In the genomic region with DNA sequence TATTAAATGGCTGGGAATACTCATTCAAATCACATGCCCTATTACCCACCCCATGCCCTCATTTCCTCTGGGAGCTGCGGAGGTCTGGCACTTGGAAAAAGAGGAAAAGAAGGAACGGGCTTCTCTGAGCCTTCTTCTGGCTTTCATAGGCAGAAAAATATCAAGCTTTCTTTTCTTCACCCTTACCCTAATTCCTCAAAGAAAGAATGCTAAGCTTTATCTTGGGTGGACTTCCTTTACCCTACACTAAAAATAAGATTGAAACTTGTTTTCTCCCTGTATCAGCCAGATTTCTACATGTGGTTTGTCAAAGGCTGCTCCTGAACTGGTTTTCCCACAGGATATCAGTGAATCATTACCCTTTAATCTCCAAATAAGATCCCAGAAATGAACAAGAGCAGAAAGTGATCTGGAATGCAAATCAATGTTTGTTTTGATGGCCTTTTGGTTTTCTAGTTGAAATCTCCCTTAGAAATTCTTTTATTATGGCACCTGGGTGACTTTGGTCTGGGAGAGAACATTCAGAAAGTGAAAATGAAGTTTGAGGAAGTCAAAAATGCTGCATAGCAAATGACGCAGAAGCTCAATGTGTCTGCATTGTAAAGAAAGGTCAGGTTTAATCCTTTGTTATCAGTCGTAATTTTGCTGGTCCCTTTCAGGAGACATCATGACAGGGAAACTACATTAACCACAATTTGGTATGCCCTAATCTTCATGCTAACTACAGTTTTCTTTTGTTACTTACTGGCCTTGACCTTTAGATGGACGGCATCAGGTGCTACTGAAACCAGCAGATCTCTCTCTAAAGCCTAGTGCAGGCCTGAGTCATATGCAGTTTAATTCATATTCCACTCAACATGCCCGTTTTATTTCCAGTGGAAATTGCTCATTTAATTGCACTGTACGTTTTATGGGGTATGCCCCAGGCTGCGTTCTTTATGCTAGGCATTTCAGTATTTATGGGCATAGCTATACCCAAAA, we compare ENCODE assay signal across 1 cellular context.
A peak's percentile ranks its signal among the peaks of the same experiment; 100 is the strongest.
TF ChIP-seq lines count a peak whose summit lies in the region.

No MANE protein-coding gene starts in this region.

TF ChIP-seq in HepG2, 621 proteins besides CTCF, POLR2A, EP300 and RAD21 (continued from another document and continues in another):
- TF ChIP-seq, protein P1, sequence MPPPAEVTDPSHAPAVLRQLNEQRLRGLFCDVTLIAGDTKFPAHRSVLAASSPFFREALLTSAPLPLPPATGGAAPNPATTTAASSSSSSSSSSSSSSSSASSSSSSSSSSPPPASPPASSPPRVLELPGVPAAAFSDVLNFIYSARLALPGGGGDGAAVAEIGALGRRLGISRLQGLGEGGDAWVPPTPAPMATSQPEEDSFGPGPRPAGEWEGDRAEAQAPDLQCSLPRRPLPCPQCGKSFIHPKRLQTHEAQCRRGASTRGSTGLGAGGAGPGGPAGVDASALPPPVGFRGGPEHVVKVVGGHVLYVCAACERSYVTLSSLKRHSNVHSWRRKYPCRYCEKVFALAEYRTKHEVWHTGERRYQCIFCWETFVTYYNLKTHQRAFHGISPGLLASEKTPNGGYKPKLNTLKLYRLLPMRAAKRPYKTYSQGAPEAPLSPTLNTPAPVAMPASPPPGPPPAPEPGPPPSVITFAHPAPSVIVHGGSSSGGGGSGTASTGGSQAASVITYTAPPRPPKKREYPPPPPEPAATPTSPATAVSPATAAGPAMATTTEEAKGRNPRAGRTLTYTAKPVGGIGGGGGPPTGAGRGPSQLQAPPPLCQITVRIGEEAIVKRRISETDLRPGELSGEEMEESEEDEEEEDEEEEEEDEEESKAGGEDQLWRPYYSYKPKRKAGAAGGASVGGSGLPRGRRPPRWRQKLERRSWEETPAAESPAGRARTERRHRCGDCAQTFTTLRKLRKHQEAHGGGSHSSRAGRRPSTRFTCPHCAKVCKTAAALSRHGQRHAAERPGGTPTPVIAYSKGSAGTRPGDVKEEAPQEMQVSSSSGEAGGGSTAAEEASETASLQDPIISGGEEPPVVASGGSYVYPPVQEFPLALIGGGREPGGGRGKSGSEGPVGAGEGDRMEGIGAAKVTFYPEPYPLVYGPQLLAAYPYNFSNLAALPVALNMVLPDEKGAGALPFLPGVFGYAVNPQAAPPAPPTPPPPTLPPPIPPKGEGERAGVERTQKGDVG (CRISPR knock-in tag; IDR thresholded peaks at IDR 0.05; ENCODE audit: borderline replicate concordance), result no peak
- no peak for TF ChIP-seq HOXD1 (CRISPR knock-in tag; IDR thresholded peaks at IDR 0.05)
- TF ChIP-seq, protein P2, sequence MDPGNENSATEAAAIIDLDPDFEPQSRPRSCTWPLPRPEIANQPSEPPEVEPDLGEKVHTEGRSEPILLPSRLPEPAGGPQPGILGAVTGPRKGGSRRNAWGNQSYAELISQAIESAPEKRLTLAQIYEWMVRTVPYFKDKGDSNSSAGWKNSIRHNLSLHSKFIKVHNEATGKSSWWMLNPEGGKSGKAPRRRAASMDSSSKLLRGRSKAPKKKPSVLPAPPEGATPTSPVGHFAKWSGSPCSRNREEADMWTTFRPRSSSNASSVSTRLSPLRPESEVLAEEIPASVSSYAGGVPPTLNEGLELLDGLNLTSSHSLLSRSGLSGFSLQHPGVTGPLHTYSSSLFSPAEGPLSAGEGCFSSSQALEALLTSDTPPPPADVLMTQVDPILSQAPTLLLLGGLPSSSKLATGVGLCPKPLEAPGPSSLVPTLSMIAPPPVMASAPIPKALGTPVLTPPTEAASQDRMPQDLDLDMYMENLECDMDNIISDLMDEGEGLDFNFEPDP (CRISPR knock-in tag; conservative IDR thresholded peaks at IDR 0.05), result no peak
- no peak for TF ChIP-seq ZNF674 (CRISPR knock-in tag; IDR thresholded peaks at IDR 0.05; ENCODE audit: low read depth)
- 0 out of 2 replicates have a peak, but pooled peaks have one; percentile 22 for TF ChIP-seq BCL6 (CRISPR knock-in tag; IDR thresholded peaks at IDR 0.05)
- TF ChIP-seq ZNF460 (CRISPR knock-in tag; IDR thresholded peaks at IDR 0.05; ENCODE audit: borderline replicate concordance), result no peak
- TF ChIP-seq NCOA1 (CRISPR knock-in tag; IDR thresholded peaks at IDR 0.05), result 0 out of 2 replicates have a peak, but pooled peaks have one; percentile 17
- TF ChIP-seq ZNF737 (CRISPR knock-in tag; IDR thresholded peaks at IDR 0.05; ENCODE audit: borderline replicate concordance), result no peak
- TF ChIP-seq ZNF549 (CRISPR knock-in tag; IDR thresholded peaks at IDR 0.05), result no peak
- TF ChIP-seq KDM4B (CRISPR knock-in tag; IDR thresholded peaks at IDR 0.05), result no peak
- no peak for TF ChIP-seq SMARCC2 (IDR thresholded peaks at IDR 0.05)
- no peak for TF ChIP-seq ZNF160 (CRISPR knock-in tag; IDR thresholded peaks at IDR 0.05)
- 0 out of 2 replicates have a peak, but pooled peaks have one; percentile 21 for TF ChIP-seq HOXA5 (CRISPR knock-in tag; IDR thresholded peaks at IDR 0.05)
- no peak for TF ChIP-seq ZNF263 (CRISPR knock-in tag; IDR thresholded peaks at IDR 0.05)
- TF ChIP-seq MAFF (IDR thresholded peaks at IDR 0.05; ENCODE audit: low read depth, low read length), result no peak
- 0 out of 2 replicates have a peak, but pooled peaks have one; percentile 32 for TF ChIP-seq ZNF761 (CRISPR knock-in tag; conservative IDR thresholded peaks at IDR 0.05)
- TF ChIP-seq, protein P3, sequence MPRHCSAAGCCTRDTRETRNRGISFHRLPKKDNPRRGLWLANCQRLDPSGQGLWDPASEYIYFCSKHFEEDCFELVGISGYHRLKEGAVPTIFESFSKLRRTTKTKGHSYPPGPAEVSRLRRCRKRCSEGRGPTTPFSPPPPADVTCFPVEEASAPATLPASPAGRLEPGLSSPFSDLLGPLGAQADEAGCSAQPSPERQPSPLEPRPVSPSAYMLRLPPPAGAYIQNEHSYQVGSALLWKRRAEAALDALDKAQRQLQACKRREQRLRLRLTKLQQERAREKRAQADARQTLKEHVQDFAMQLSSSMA (CRISPR knock-in tag; IDR thresholded peaks at IDR 0.05), result no peak
- no peak for TF ChIP-seq ZNF205 (CRISPR knock-in tag; IDR thresholded peaks at IDR 0.05)
- TF ChIP-seq TBL1XR1 (IDR thresholded peaks at IDR 0.05; ENCODE audit: borderline replicate concordance, low read length, partially characterized antibody), result no peak
- TF ChIP-seq ZNF841 (CRISPR knock-in tag; IDR thresholded peaks at IDR 0.05; ENCODE audit: borderline replicate concordance), result no peak
- peak; percentile 47; the same call in 1 of the 2 replicates for TF ChIP-seq HDAC1 (CRISPR knock-in tag; IDR thresholded peaks at IDR 0.05)
- TF ChIP-seq ZNF552 (CRISPR knock-in tag; IDR thresholded peaks at IDR 0.05; ENCODE audit: borderline replicate concordance), result no peak
- no peak for TF ChIP-seq ZNF816 (CRISPR knock-in tag; IDR thresholded peaks at IDR 0.05; ENCODE audit: borderline replicate concordance)
- TF ChIP-seq ZNF709 (CRISPR knock-in tag; IDR thresholded peaks at IDR 0.05), result no peak
- no peak for TF ChIP-seq U2AF2 (IDR thresholded peaks at IDR 0.05; ENCODE audit: low read depth, low read length)
- TF ChIP-seq YEATS4 (CRISPR knock-in tag; IDR thresholded peaks at IDR 0.05; ENCODE audit: borderline replicate concordance), result peak; percentile 64; the same call in 1 of the 2 replicates
- no peak for TF ChIP-seq ZNF326 (CRISPR knock-in tag; IDR thresholded peaks at IDR 0.05; ENCODE audit: borderline replicate concordance)
- TF ChIP-seq, protein P4, sequence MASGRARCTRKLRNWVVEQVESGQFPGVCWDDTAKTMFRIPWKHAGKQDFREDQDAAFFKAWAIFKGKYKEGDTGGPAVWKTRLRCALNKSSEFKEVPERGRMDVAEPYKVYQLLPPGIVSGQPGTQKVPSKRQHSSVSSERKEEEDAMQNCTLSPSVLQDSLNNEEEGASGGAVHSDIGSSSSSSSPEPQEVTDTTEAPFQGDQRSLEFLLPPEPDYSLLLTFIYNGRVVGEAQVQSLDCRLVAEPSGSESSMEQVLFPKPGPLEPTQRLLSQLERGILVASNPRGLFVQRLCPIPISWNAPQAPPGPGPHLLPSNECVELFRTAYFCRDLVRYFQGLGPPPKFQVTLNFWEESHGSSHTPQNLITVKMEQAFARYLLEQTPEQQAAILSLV (CRISPR knock-in tag; IDR thresholded peaks at IDR 0.05; ENCODE audit: borderline replicate concordance), result no peak
- TF ChIP-seq, protein P5, sequence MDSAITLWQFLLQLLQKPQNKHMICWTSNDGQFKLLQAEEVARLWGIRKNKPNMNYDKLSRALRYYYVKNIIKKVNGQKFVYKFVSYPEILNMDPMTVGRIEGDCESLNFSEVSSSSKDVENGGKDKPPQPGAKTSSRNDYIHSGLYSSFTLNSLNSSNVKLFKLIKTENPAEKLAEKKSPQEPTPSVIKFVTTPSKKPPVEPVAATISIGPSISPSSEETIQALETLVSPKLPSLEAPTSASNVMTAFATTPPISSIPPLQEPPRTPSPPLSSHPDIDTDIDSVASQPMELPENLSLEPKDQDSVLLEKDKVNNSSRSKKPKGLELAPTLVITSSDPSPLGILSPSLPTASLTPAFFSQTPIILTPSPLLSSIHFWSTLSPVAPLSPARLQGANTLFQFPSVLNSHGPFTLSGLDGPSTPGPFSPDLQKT (CRISPR knock-in tag; IDR thresholded peaks at IDR 0.05; ENCODE audit: borderline replicate concordance), result no peak
- no peak for TF ChIP-seq ZNF652 (CRISPR knock-in tag; IDR thresholded peaks at IDR 0.05; ENCODE audit: borderline replicate concordance, low read depth)
- TF ChIP-seq, protein P6, sequence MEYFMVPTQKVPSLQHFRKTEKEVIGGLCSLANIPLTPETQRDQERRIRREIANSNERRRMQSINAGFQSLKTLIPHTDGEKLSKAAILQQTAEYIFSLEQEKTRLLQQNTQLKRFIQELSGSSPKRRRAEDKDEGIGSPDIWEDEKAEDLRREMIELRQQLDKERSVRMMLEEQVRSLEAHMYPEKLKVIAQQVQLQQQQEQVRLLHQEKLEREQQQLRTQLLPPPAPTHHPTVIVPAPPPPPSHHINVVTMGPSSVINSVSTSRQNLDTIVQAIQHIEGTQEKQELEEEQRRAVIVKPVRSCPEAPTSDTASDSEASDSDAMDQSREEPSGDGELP (IDR thresholded peaks at IDR 0.05; ENCODE audit: borderline replicate concordance, low read depth), result peak; percentile 51; the same call in 1 of the 2 replicates
- no peak for TF ChIP-seq AGO2 (optimal IDR thresholded peaks at IDR 0.05; ENCODE audit: low read depth, low read length)
- TF ChIP-seq, protein P7, sequence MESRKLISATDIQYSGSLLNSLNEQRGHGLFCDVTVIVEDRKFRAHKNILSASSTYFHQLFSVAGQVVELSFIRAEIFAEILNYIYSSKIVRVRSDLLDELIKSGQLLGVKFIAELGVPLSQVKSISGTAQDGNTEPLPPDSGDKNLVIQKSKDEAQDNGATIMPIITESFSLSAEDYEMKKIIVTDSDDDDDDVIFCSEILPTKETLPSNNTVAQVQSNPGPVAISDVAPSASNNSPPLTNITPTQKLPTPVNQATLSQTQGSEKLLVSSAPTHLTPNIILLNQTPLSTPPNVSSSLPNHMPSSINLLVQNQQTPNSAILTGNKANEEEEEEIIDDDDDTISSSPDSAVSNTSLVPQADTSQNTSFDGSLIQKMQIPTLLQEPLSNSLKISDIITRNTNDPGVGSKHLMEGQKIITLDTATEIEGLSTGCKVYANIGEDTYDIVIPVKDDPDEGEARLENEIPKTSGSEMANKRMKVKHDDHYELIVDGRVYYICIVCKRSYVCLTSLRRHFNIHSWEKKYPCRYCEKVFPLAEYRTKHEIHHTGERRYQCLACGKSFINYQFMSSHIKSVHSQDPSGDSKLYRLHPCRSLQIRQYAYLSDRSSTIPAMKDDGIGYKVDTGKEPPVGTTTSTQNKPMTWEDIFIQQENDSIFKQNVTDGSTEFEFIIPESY (CRISPR knock-in tag; IDR thresholded peaks at IDR 0.05), result peak; percentile 15; the same call in 1 of the 2 replicates
- TF ChIP-seq, protein P8, sequence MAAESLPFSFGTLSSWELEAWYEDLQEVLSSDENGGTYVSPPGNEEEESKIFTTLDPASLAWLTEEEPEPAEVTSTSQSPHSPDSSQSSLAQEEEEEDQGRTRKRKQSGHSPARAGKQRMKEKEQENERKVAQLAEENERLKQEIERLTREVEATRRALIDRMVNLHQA (CRISPR knock-in tag; IDR thresholded peaks at IDR 0.05), result no peak
- TF ChIP-seq SP1 (IDR thresholded peaks at IDR 0.05), result no peak
- TF ChIP-seq SP1 (CRISPR knock-in tag; IDR thresholded peaks at IDR 0.05), result no peak
- TF ChIP-seq ETV6 (CRISPR knock-in tag; conservative IDR thresholded peaks at IDR 0.05), result no peak
- TF ChIP-seq SRSF9 (IDR thresholded peaks at IDR 0.05; ENCODE audit: borderline replicate concordance, insufficient read depth, low read depth, low read length, poor library complexity, severe bottlenecking), result no peak
- TF ChIP-seq ZNF260 (CRISPR knock-in tag; IDR thresholded peaks at IDR 0.05; ENCODE audit: borderline replicate concordance, low read depth), result no peak
- no peak for TF ChIP-seq PAWR (CRISPR knock-in tag; IDR thresholded peaks at IDR 0.05; ENCODE audit: borderline replicate concordance)
- TF ChIP-seq, protein P9, sequence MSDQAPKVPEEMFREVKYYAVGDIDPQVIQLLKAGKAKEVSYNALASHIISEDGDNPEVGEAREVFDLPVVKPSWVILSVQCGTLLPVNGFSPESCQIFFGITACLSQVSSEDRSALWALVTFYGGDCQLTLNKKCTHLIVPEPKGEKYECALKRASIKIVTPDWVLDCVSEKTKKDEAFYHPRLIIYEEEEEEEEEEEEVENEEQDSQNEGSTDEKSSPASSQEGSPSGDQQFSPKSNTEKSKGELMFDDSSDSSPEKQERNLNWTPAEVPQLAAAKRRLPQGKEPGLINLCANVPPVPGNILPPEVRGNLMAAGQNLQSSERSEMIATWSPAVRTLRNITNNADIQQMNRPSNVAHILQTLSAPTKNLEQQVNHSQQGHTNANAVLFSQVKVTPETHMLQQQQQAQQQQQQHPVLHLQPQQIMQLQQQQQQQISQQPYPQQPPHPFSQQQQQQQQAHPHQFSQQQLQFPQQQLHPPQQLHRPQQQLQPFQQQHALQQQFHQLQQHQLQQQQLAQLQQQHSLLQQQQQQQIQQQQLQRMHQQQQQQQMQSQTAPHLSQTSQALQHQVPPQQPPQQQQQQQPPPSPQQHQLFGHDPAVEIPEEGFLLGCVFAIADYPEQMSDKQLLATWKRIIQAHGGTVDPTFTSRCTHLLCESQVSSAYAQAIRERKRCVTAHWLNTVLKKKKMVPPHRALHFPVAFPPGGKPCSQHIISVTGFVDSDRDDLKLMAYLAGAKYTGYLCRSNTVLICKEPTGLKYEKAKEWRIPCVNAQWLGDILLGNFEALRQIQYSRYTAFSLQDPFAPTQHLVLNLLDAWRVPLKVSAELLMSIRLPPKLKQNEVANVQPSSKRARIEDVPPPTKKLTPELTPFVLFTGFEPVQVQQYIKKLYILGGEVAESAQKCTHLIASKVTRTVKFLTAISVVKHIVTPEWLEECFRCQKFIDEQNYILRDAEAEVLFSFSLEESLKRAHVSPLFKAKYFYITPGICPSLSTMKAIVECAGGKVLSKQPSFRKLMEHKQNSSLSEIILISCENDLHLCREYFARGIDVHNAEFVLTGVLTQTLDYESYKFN (CRISPR knock-in tag; conservative IDR thresholded peaks at IDR 0.05), result peak; percentile 74
- TF ChIP-seq GPN1 (CRISPR knock-in tag; IDR thresholded peaks at IDR 0.05; ENCODE audit: borderline replicate concordance), result no peak
